ENCODE assay signal across 14 cellular contexts in the genomic region with DNA sequence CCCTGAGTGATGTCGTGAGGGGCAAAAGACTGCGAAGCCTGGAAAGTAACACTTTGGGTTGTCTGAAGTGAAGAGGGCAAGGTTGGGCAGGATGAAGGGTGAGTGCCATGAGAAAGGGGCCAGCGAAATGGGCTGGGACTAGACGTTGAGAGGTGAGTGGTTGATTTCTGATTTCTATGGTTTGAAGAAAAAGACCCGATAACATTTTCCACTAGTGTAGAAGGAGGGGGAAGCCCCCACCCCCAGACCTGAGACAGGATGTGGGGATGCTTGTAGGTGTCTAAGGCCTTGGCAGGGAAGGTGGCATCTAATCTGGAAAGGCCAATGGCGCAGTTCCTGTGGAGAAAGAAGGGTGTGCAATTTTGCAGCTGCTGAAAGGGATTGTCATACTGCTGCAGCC. TPM values are rescaled to one million over a fixed set of nuclear protein-coding genes. Genes with fewer than 3 reads are reported as not detected.
DNase-seq lines count a peak whose midpoint lies in the region; ATAC-seq and TF ChIP-seq lines count a peak whose summit lies in the region.
"Had no signal": no experiment of that assay in that cellular context is flagged by ENCODE, and none has a peak within 500 bp of the region (broad histone marks: within the 10 kb centered on the region; RNA-seq: fewer than 3 reads in every experiment).

No MANE protein-coding gene starts in this region.

- H3K4me1 Mint-ChIP-seq in neural progenitor cell, result peaks cover 4% of the 10 kb centered on the region

- TF ChIP-seq CTCF in neural progenitor cell (IDR thresholded peaks at IDR 0.05) (no peak), colonic mucosa (IDR thresholded peaks at IDR 0.05) (no peak)

- no peak overlapping the region for H3K4me2 ChIP-seq in neural progenitor cell

- no peaks in the 10 kb centered on the region for H3K27me3 Mint-ChIP-seq in neural progenitor cell (ENCODE audit: insufficient read depth, low read depth)
- H3K27me3 Mint-ChIP-seq: central memory CD8-positive, alpha-beta T cell had no signal

- H3K27ac ChIP-seq in neural progenitor cell, result no peak overlapping the region
- no peak overlapping the region for H3K27ac ChIP-seq in colonic mucosa
- H3K27ac ChIP-seq: RWPE1, VCaP had no signal

- no peak overlapping the region for H2AFZ ChIP-seq in neural progenitor cell (replicated peaks)

- H3K27ac Mint-ChIP-seq in neural progenitor cell, result peak overlapping the region; percentile 21

- no peaks in the 10 kb centered on the region for H3K79me2 ChIP-seq in neural progenitor cell (ENCODE audit: low read depth)

- ATAC-seq in GM21576 (IDR thresholded peaks at IDR 0.05; ENCODE audit: unreplicated experiment) (no peak), Right ventricle myocardium superior (ENCODE audit: poor library complexity) (no peak)
- ATAC-seq: right cardiac atrium had no signal

- H3K4me3 Mint-ChIP-seq in neural progenitor cell, result no peak overlapping the region
- H3K4me3 Mint-ChIP-seq: central memory CD8-positive, alpha-beta T cell had no signal

- H3F3A ChIP-seq in neural progenitor cell (ENCODE audit: low read depth), result no peaks in the 10 kb centered on the region

- H3K27me3 ChIP-seq in neural progenitor cell, result no peaks in the 10 kb centered on the region
- H3K27me3 ChIP-seq in colonic mucosa, result no peaks in the 10 kb centered on the region

- no peaks in the 10 kb centered on the region for H3K36me3 Mint-ChIP-seq in neural progenitor cell

- H3K9me3 Mint-ChIP-seq in neural progenitor cell, result no peaks in the 10 kb centered on the region
- H3K9me3 Mint-ChIP-seq: central memory CD8-positive, alpha-beta T cell had no signal

- DNase-seq in T-helper 22 cell (ENCODE audit: low read depth), result peak; percentile 2
- DNase-seq in activated T-cell treated with anti-CD3 and anti-CD28 coated beads for 24 hours (ENCODE audit: low read depth), result peak; percentile 78
- DNase-seq in neural progenitor cell (ENCODE audit: low spot score), result no peak
- peak; percentile 68 for DNase-seq in stimulated activated CD8-positive, alpha-beta memory T cell treated with anti-CD3 and anti-CD28 coated beads, Interleukin-7, amount 100 ng/mL, for 24 hours (ENCODE audit: low read depth)
- no peak for DNase-seq in T1000 (lab: John Stamatoyannopoulos, UW)
- DNase-seq in colonic mucosa, result no peak
- DNase-seq in Right ventricle myocardium superior, result no peak
- DNase-seq: Kasumi-1, NCI-H2227 treated with DMSO at 0.1 percent for 48 hours, right cardiac atrium had no signal

- no peaks in the 10 kb centered on the region for H3K4me1 ChIP-seq in neural progenitor cell
- peaks cover 3% of the 10 kb centered on the region for H3K4me1 ChIP-seq in colonic mucosa

- H3K4me3 ChIP-seq in neural progenitor cell (no peak overlapping the region), colonic mucosa (no peak overlapping the region)

- H3K9me3 ChIP-seq in neural progenitor cell (ENCODE audit: low read depth) (no peaks in the 10 kb centered on the region), colonic mucosa (no peaks in the 10 kb centered on the region)

- no peak overlapping the region for H3K9ac ChIP-seq in neural progenitor cell
- no peak overlapping the region for H3K9ac ChIP-seq in colonic mucosa (ENCODE audit: low read depth in 2 of 2, low read length in 2 of 2)

- H3K36me3 ChIP-seq in neural progenitor cell (no peaks in the 10 kb centered on the region), colonic mucosa (no peaks in the 10 kb centered on the region)

- no peaks in the 10 kb centered on the region for H4K20me1 ChIP-seq in neural progenitor cell (ENCODE audit: low read depth)

- intact Hi-C loops in colonic mucosa (cut with DNase I), result no loop called here
- intact Hi-C loops in Right ventricle myocardium superior (cut with DNase I), result no loop called here

RNA-seq across cellular contexts. Expression of a gene that starts 25.3 kb away (rescaled TPM):
- total RNA-seq in neural progenitor cell (ENCODE audit: low replicate concordance) (16.8 and 20.9 TPM in 2 replicates), colonic mucosa (10 to 100 TPM; 41.7 to 49.2 TPM), Right ventricle myocardium superior (8.6 TPM)

RNA-seq across cellular contexts. Expression of a gene that starts 44.5 kb away (rescaled TPM):
- total RNA-seq in neural progenitor cell (ENCODE audit: low replicate concordance) (22.3 and 23.5 TPM in 2 replicates), colonic mucosa (10 to 100 TPM; 26.9 to 36.3 TPM), Right ventricle myocardium superior (24.9 TPM)

RNA-seq across cellular contexts. Expression of a gene that starts 44.6 kb away (rescaled TPM):
- total RNA-seq in neural progenitor cell (ENCODE audit: low replicate concordance) (16.5 and 21.2 TPM in 2 replicates), colonic mucosa (10 to 100 TPM; 17.7 to 18.6 TPM), Right ventricle myocardium superior (5.7 TPM)

Comparison
In these comparisons a context has a peak if more than half of its experiments do, and no peak if none do; other contexts are left out.
1. DNase-seq: peak in T-helper 22 cell (single experiment), activated T-cell treated with anti-CD3 and anti-CD28 coated beads for 24 hours (single experiment) and stimulated activated CD8-positive, alpha-beta memory T cell treated with anti-CD3 and anti-CD28 coated beads, Interleukin-7, amount 100 ng/mL, for 24 hours (single experiment); none in neural progenitor cell (single experiment), T1000 (single experiment), colonic mucosa (single experiment) and Right ventricle myocardium superior (single experiment).